ENCODE assay signal across 3 cellular contexts in genomic region chr17:81084691-81085419, GRCh38.
TF ChIP-seq lines count a peak whose summit lies in the region.

No MANE protein-coding gene starts in this region.

TF ChIP-seq in HCT116, 20 proteins besides CTCF, POLR2A, EP300 and RAD21:
- TF ChIP-seq ELF1 (IDR thresholded peaks at IDR 0.05; ENCODE audit: borderline replicate concordance, low read depth) (no peak), FOSL1 (IDR thresholded peaks at IDR 0.05; ENCODE audit: low read depth) (no peak), SIN3A (IDR thresholded peaks at IDR 0.05; ENCODE audit: low read depth) (no peak), CBX3 (IDR thresholded peaks at IDR 0.05; ENCODE audit: low read depth) (no peak), ZFX (IDR thresholded peaks at IDR 0.05) (no peak), YY1 (IDR thresholded peaks at IDR 0.05; ENCODE audit: extremely low read depth, insufficient replicate concordance, low read depth, low read length) (no peak), MAX (IDR thresholded peaks at IDR 0.05) (no peak), CEBPB (IDR thresholded peaks at IDR 0.05; ENCODE audit: low read depth) (no peak), SRF (IDR thresholded peaks at IDR 0.05; ENCODE audit: low read depth) (no peak), EZH2 (IDR thresholded peaks at IDR 0.05) (no peak), ZNF274 (IDR thresholded peaks at IDR 0.05; ENCODE audit: low read depth, low read length) (no peak), JUND (IDR thresholded peaks at IDR 0.05) (no peak), EZH2phosphoT487 (IDR thresholded peaks at IDR 0.05; ENCODE audit: borderline replicate concordance) (no peak), ZBTB33 (IDR thresholded peaks at IDR 0.05; ENCODE audit: extremely low read depth, insufficient replicate concordance, low read length) (no peak), POLR2AphosphoS5 (IDR thresholded peaks at IDR 0.05; ENCODE audit: low read depth, low read length) (no peak)

TF ChIP-seq in H1, 55 proteins besides CTCF, POLR2A, EP300 and RAD21:
- TF ChIP-seq NRF1 (IDR thresholded peaks at IDR 0.05; ENCODE audit: low read depth, low read length) (no peak), EZH2 (IDR thresholded peaks at IDR 0.05; ENCODE audit: low read depth, low read length, severe bottlenecking) (no peak), BRCA1 (IDR thresholded peaks at IDR 0.05; ENCODE audit: low read depth, low read length) (no peak), SP4 (IDR thresholded peaks at IDR 0.05; ENCODE audit: low read length) (no peak), USF2 (IDR thresholded peaks at IDR 0.05; ENCODE audit: low read length) (no peak), FOSL1 (IDR thresholded peaks at IDR 0.05; ENCODE audit: insufficient read depth, low read depth, low read length) (no peak)
TF ChIP-seq in H1: peak in this region for 0.

TF ChIP-seq in HepG2, 621 proteins besides CTCF, POLR2A, EP300 and RAD21:
- 0 out of 2 replicates have a peak, but pooled peaks have one; percentile 44 for TF ChIP-seq SAFB2 (CRISPR knock-in tag; IDR thresholded peaks at IDR 0.05; ENCODE audit: borderline replicate concordance, low read depth)
- TF ChIP-seq CEBPZ (IDR thresholded peaks at IDR 0.05; ENCODE audit: low read length) = no peak
- no peak for TF ChIP-seq ZBTB21 (CRISPR knock-in tag; IDR thresholded peaks at IDR 0.05)
